1 cellular context compared by ENCODE assay signal in genomic region chr5:113480243-113480642, GRCh38.
A peak's percentile ranks its signal among the peaks of the same experiment; 100 is the strongest.
TF ChIP-seq lines count a peak whose summit lies in the region.

No MANE protein-coding gene starts in this region.

TF ChIP-seq in HEK293, 187 proteins besides CTCF, POLR2A, EP300 and RAD21 (continued from another document and continues in another):
- TF ChIP-seq PBX3 (CRISPR knock-in tag; IDR thresholded peaks at IDR 0.05) (no peak), ZNF488 (tag by site-specific recombination; IDR thresholded peaks at IDR 0.05) (no peak), ZNF529 (tag by site-specific recombination; IDR thresholded peaks at IDR 0.05; ENCODE audit: insufficient replicate concordance) (no peak), ZNF548 (tag by site-specific recombination; IDR thresholded peaks at IDR 0.05) (no peak), FEZF1 (tag by site-specific recombination; IDR thresholded peaks at IDR 0.05) (no peak), ZNF416 (tag by site-specific recombination; IDR thresholded peaks at IDR 0.05) (no peak), ZNF350 (tag by site-specific recombination; IDR thresholded peaks at IDR 0.05) (peak; percentile 73), ZNF645 (tag by site-specific recombination; IDR thresholded peaks at IDR 0.05) (no peak), YY1 (tag by site-specific recombination; IDR thresholded peaks at IDR 0.05) (no peak), EGR2 (tag by site-specific recombination; IDR thresholded peaks at IDR 0.05; ENCODE audit: low read depth) (no peak), ZNF549 (tag by site-specific recombination; IDR thresholded peaks at IDR 0.05) (peak; percentile 67; the same call in 1 of the 2 replicates), ZNF19 (tag by site-specific recombination; IDR thresholded peaks at IDR 0.05; ENCODE audit: low read depth) (no peak), ZNF433 (tag by site-specific recombination; IDR thresholded peaks at IDR 0.05; ENCODE audit: low read depth) (no peak), ZNF214 (tag by site-specific recombination; IDR thresholded peaks at IDR 0.05; ENCODE audit: borderline replicate concordance) (0 out of 2 replicates have a peak, but pooled peaks have one; percentile 28), OVOL3 (tag by site-specific recombination; IDR thresholded peaks at IDR 0.05) (no peak), ZNF184 (tag by site-specific recombination; IDR thresholded peaks at IDR 0.05) (peak; percentile 79; the same call in 1 of the 2 replicates), ELK4 (IDR thresholded peaks at IDR 0.05; ENCODE audit: borderline replicate concordance, low read depth, low read length) (no peak), RBAK (tag by site-specific recombination; IDR thresholded peaks at IDR 0.05) (no peak), ZNF561 (tag by site-specific recombination; IDR thresholded peaks at IDR 0.05; ENCODE audit: borderline replicate concordance) (peak; percentile 82), ZBTB44 (tag by site-specific recombination; IDR thresholded peaks at IDR 0.05) (peak; percentile 52; the same call in 1 of the 2 replicates), SETDB1 (IDR thresholded peaks at IDR 0.05; ENCODE audit: insufficient read length, low read length) (no peak), ZNF629 (tag by site-specific recombination; IDR thresholded peaks at IDR 0.05) (no peak), ZNF600 (tag by site-specific recombination; IDR thresholded peaks at IDR 0.05) (no peak), ZNF175 (tag by site-specific recombination; IDR thresholded peaks at IDR 0.05) (no peak), IKZF3 (tag by site-specific recombination; IDR thresholded peaks at IDR 0.05) (no peak), SALL2 (tag by site-specific recombination; IDR thresholded peaks at IDR 0.05; ENCODE audit: borderline replicate concordance) (no peak), ZNF660 (tag by site-specific recombination; IDR thresholded peaks at IDR 0.05) (no peak), ZNF785 (tag by site-specific recombination; IDR thresholded peaks at IDR 0.05) (no peak), ZSCAN4 (tag by site-specific recombination; IDR thresholded peaks at IDR 0.05) (no peak), HOXC10 (CRISPR knock-in tag; IDR thresholded peaks at IDR 0.05) (no peak), ZNF18 (tag by site-specific recombination; IDR thresholded peaks at IDR 0.05) (no peak), ZNF16 (tag by site-specific recombination; IDR thresholded peaks at IDR 0.05; ENCODE audit: low read depth) (no peak), TSHZ1 (tag by site-specific recombination; IDR thresholded peaks at IDR 0.05; ENCODE audit: borderline replicate concordance) (no peak), BCL11B (tag by site-specific recombination; IDR thresholded peaks at IDR 0.05; ENCODE audit: low read depth) (no peak), ZNF677 (tag by site-specific recombination; IDR thresholded peaks at IDR 0.05) (0 out of 2 replicates have a peak, but pooled peaks have one; percentile 44), ZNF140 (tag by site-specific recombination; IDR thresholded peaks at IDR 0.05) (no peak), ZNF239 (tag by site-specific recombination; IDR thresholded peaks at IDR 0.05) (no peak), PRDM6 (tag by site-specific recombination; IDR thresholded peaks at IDR 0.05) (no peak), GLIS1 (tag by site-specific recombination; IDR thresholded peaks at IDR 0.05) (no peak), BCL6B (tag by site-specific recombination; IDR thresholded peaks at IDR 0.05) (0 out of 2 replicates have a peak, but pooled peaks have one; percentile 11), ZBTB21 (tag by site-specific recombination; IDR thresholded peaks at IDR 0.05) (no peak), ZNF513 (tag by site-specific recombination; IDR thresholded peaks at IDR 0.05) (0 out of 2 replicates have a peak, but pooled peaks have one; percentile 33), ZBTB26 (tag by site-specific recombination; optimal IDR thresholded peaks at IDR 0.05) (no peak)
